In the genomic region with DNA sequence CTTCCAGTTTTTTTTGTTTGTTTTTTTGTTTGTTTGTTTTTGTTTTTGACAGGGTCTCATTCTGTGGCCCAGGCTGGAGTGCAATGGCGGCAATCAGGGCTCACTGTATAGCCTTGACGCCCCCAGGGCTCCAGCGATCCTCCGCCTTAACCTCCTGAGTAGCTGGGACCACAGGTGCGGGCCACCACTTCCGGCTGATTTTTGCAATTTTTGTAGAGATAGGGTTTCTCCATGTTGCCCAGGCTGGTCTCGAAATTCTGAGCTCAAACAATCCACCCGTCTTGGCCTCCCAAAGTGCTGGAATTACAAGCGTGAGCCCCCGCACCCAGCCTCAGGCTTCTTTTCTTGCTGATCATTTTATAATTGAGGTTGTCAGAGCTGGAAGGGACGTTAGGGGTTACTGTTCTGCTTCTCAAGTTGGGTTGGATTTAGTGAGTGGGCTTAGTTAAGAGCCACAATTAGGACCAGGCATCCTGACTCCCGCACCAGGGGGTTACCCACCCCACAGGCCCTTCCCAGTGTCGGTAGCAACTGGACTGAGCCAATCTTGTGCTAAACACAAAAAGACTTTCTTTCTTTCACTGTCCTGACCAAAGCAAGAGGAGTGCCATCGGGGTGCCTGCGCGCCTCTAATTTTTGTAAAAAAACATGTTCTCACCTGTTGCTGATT, we compare ENCODE assay signal across 8 cellular contexts.
A peak's percentile ranks its signal among the peaks of the same experiment; 100 is the strongest.
DNase-seq lines count a peak whose midpoint lies in the region; ATAC-seq and TF ChIP-seq lines count a peak whose summit lies in the region.

No MANE protein-coding gene starts in this region.

- ATAC-seq in GM18517 (IDR thresholded peaks at IDR 0.05; ENCODE audit: unreplicated experiment) (peak; percentile 17), HG03159 (IDR thresholded peaks at IDR 0.05; ENCODE audit: unreplicated experiment) (peak; percentile 33)
- ATAC-seq in activated naive CD8-positive, alpha-beta T cell treated with anti-CD3 and anti-CD28 coated beads, Interleukin-2, amount 50 U/mL, for 24 hours: no peak

- in situ Hi-C loops in GM13977 (cut with MboI; ENCODE audit: low pct_unique_long_range_greater_than_20kb, low sequenced_read_pairs, unreplicated experiment): no loop called here

- H3K27me3 Mint-ChIP-seq in activated naive CD8-positive, alpha-beta T cell treated with anti-CD3 and anti-CD28 coated beads, Interleukin-2, amount 50 U/mL, for 24 hours: peaks cover 93% of the 10 kb centered on the region

- peak overlapping the region; percentile 92 for H3K27ac Mint-ChIP-seq in activated naive CD8-positive, alpha-beta T cell treated with anti-CD3 and anti-CD28 coated beads, Interleukin-2, amount 50 U/mL, for 24 hours

- peaks cover 3% of the 10 kb centered on the region for H3K9me3 Mint-ChIP-seq in activated naive CD8-positive, alpha-beta T cell treated with anti-CD3 and anti-CD28 coated beads, Interleukin-2, amount 50 U/mL, for 24 hours

- DNase-seq in activated naive CD8-positive, alpha-beta T cell treated with anti-CD3 and anti-CD28 coated beads, Interleukin-2, amount 50 U/mL, for 24 hours: no peak
- no peak for DNase-seq in central memory CD4-positive, alpha-beta T cell
- DNase-seq in GM13977 (ENCODE audit: low spot score) (no peak), superior temporal gyrus (ENCODE audit: extremely low spot score) (no peak), activated gamma-delta T cell (lab: John Stamatoyannopoulos, UW) (no peak)

- no peaks in the 10 kb centered on the region for H3K36me3 ChIP-seq in muscle layer of duodenum (ENCODE audit: control insufficient read depth in 1 of 2, insufficient read depth in 2 of 2, low read length in 2 of 2)

- H3K4me3 Mint-ChIP-seq in activated naive CD8-positive, alpha-beta T cell treated with anti-CD3 and anti-CD28 coated beads, Interleukin-2, amount 50 U/mL, for 24 hours: peak overlapping the region; percentile 82

- peak overlapping the region; percentile 34 to 62 for H3K4me3 ChIP-seq in muscle layer of duodenum (ENCODE audit: low read depth in 1 of 2, low read length in 2 of 2)

- H3K4me1 ChIP-seq in muscle layer of duodenum (ENCODE audit: control insufficient read depth in 1 of 2, insufficient read depth in 2 of 2, low read length in 2 of 2): peaks cover 0 to 8% of the 10 kb centered on the region in 2 donors

- no peak overlapping the region for H3K27ac ChIP-seq in muscle layer of duodenum (ENCODE audit: low read length)

- peaks cover 30% of the 10 kb centered on the region for H3K4me1 Mint-ChIP-seq in activated naive CD8-positive, alpha-beta T cell treated with anti-CD3 and anti-CD28 coated beads, Interleukin-2, amount 50 U/mL, for 24 hours

- no peak for TF ChIP-seq CTCF in GM13977 (IDR thresholded peaks at IDR 0.05; ENCODE audit: extremely low read depth, insufficient read depth, missing control alignments)

- peaks cover 0 to 4% of the 10 kb centered on the region in 2 donors for H3K9me3 ChIP-seq in muscle layer of duodenum (ENCODE audit: control insufficient read depth in 1 of 2, low read length in 2 of 2)

- peaks cover 6% of the 10 kb centered on the region for H3K36me3 Mint-ChIP-seq in activated naive CD8-positive, alpha-beta T cell treated with anti-CD3 and anti-CD28 coated beads, Interleukin-2, amount 50 U/mL, for 24 hours (ENCODE audit: low read depth)

- H3K27me3 ChIP-seq in muscle layer of duodenum (ENCODE audit: low read depth, low read length): peaks cover 58% of the 10 kb centered on the region
